Comparison of ENCODE assay signal across 20 cellular contexts in genomic region chr5:146521403-146522106, GRCh38. TPM values are rescaled to one million over a fixed set of nuclear protein-coding genes. Genes with fewer than 3 reads are reported as not detected.
A peak's percentile ranks its signal among the peaks of the same experiment; 100 is the strongest.
DNase-seq lines count a peak whose midpoint lies in the region; ATAC-seq lines count a peak whose summit lies in the region.
"Had no signal": no experiment of that assay in that cellular context is flagged by ENCODE, and none has a peak within 500 bp of the region (broad histone marks: within the 10 kb centered on the region; RNA-seq: fewer than 3 reads in every experiment).

No MANE protein-coding gene starts in this region.

- no peak overlapping the region for H2BK15ac ChIP-seq in mesenchymal stem cell (ENCODE audit: low read depth, poor library complexity, severe bottlenecking)

- no peaks in the 10 kb centered on the region for H3K9me3 Mint-ChIP-seq in stimulated activated effector memory CD8-positive, alpha-beta T cell treated with anti-CD3 and anti-CD28 coated beads, Interleukin-12 subunit alpha, Interleukin-12 subunit beta, amount 100 ng/mL, for 72 hours
- H3K9me3 Mint-ChIP-seq: CD14-positive monocyte; H9; T-helper 1 cell treated with Interleukin-12 subunit alpha and Interleukin-12 subunit beta and Interleukin-4 antibody, amounts not matched to agents 30 μg/mL and 1 μg/mL, for 36 hours had no signal

- 86% methylated on average over 7 of the region's 8 CpGs for WGBS in mesenchymal stem cell

- no peak overlapping the region for H2AFZ ChIP-seq in mesenchymal stem cell (ENCODE audit: low read depth, low read length)

- H3K4me2 ChIP-seq in mesenchymal stem cell (ENCODE audit: low read length, poor library complexity, severe bottlenecking) = no peak overlapping the region

- no peak overlapping the region for H2BK12ac ChIP-seq in mesenchymal stem cell (ENCODE audit: low read length in 2 of 2)

- no peaks in the 10 kb centered on the region for H3K27me3 ChIP-seq in mesenchymal stem cell (ENCODE audit: control insufficient read depth in 1 of 2, insufficient read depth in 1 of 2, low read length in 2 of 2)
- H3K27me3 ChIP-seq: Peyer's patch had no signal

- no peak overlapping the region for H4K8ac ChIP-seq in mesenchymal stem cell (ENCODE audit: low read length)

- H2BK120ac ChIP-seq in mesenchymal stem cell (ENCODE audit: low read depth, low read length) = no peak overlapping the region

- H3K27me3 Mint-ChIP-seq in T-helper 17 cell = peaks cover 23% of the 10 kb centered on the region

- no peak overlapping the region for H3K27ac Mint-ChIP-seq in stimulated activated effector memory CD8-positive, alpha-beta T cell treated with anti-CD3 and anti-CD28 coated beads, Interleukin-12 subunit alpha, Interleukin-12 subunit beta, amount 100 ng/mL, for 72 hours
- no peak overlapping the region for H3K27ac Mint-ChIP-seq in T-helper 17 cell
- H3K27ac Mint-ChIP-seq: CD14-positive monocyte; H9; T-helper 1 cell treated with Interleukin-12 subunit alpha and Interleukin-12 subunit beta and Interleukin-4 antibody, amounts not matched to agents 30 μg/mL and 1 μg/mL, for 36 hours had no signal

- no peak overlapping the region for H3K4me3 Mint-ChIP-seq in stimulated activated effector memory CD8-positive, alpha-beta T cell treated with anti-CD3 and anti-CD28 coated beads, Interleukin-12 subunit alpha, Interleukin-12 subunit beta, amount 100 ng/mL, for 72 hours
- H3K4me3 Mint-ChIP-seq in T-helper 17 cell = no peak overlapping the region
- H3K4me3 Mint-ChIP-seq: CD14-positive monocyte; H9; T-helper 1 cell treated with Interleukin-12 subunit alpha and Interleukin-12 subunit beta and Interleukin-4 antibody, amounts not matched to agents 30 μg/mL and 1 μg/mL, for 36 hours had no signal

- peak; percentile 16 for ATAC-seq in stimulated activated effector memory CD8-positive, alpha-beta T cell treated with anti-CD3 and anti-CD28 coated beads, Interleukin-12 subunit alpha, Interleukin-12 subunit beta, amount 100 ng/mL, for 72 hours
- ATAC-seq in T-helper 17 cell = no peak

- no peak overlapping the region for H3K23ac ChIP-seq in mesenchymal stem cell (ENCODE audit: low read length in 2 of 2)

- H3K4me3 ChIP-seq in mesenchymal stem cell (ENCODE audit: insufficient read depth in 1 of 2, low read depth in 1 of 2, low read length in 2 of 2) = no peak overlapping the region
- H3K4me3 ChIP-seq: Peyer's patch had no signal

- no peak overlapping the region for H2AK5ac ChIP-seq in mesenchymal stem cell (ENCODE audit: low read length, severe bottlenecking)

- H3K36me3 ChIP-seq in mesenchymal stem cell (ENCODE audit: control insufficient read depth in 1 of 2, insufficient read depth in 2 of 2, low read depth in 1 of 2, low read length in 2 of 2) = no peaks in the 10 kb centered on the region
- H3K36me3 ChIP-seq: Peyer's patch had no signal

- H3K9ac ChIP-seq in mesenchymal stem cell (ENCODE audit: low read length) = no peak overlapping the region

- no peak overlapping the region for H2BK5ac ChIP-seq in mesenchymal stem cell (ENCODE audit: low read depth, low read length, poor library complexity, severe bottlenecking)

- H3K36me3 Mint-ChIP-seq in stimulated activated effector memory CD8-positive, alpha-beta T cell treated with anti-CD3 and anti-CD28 coated beads, Interleukin-12 subunit alpha, Interleukin-12 subunit beta, amount 100 ng/mL, for 72 hours = no peaks in the 10 kb centered on the region
- no peaks in the 10 kb centered on the region for H3K36me3 Mint-ChIP-seq in T-helper 17 cell (ENCODE audit: low read depth)
- H3K36me3 Mint-ChIP-seq: CD14-positive monocyte had no signal

- DNase-seq in NCI-H510A treated with DMSO at 0.1 percent for 48 hours (lab: John Stamatoyannopoulos, UW) (peak; percentile 24), NCI-H510A (lab: John Stamatoyannopoulos, UW) (no peak), NCI-H1092 treated with DMSO at 0.1 percent for 48 hours (lab: John Stamatoyannopoulos, UW) (peak; percentile 28), SHP77 treated with DMSO at 0.1 percent for 48 hours (lab: John Stamatoyannopoulos, UW) (peak; percentile 65), D341Med (ENCODE audit: low spot score) (no peak), mesenchymal stem cell (no peak), T-helper 17 cell (no peak)
- DNase-seq in stimulated activated effector memory CD8-positive, alpha-beta T cell treated with anti-CD3 and anti-CD28 coated beads, Interleukin-12 subunit alpha, Interleukin-12 subunit beta, amount 100 ng/mL, for 72 hours (ENCODE audit: low spot score in 2 of 2) = no peak
- DNase-seq: AML-193, COR-L47, H9, NCI-H1436, NCI-H2081, NCI-H446, NCI-H82, Peyer's patch, SIG-M5 had no signal

- H3K79me1 ChIP-seq in mesenchymal stem cell (replicated peaks; ENCODE audit: low read length, poor library complexity, severe bottlenecking) = no peaks in the 10 kb centered on the region

- H3K18ac ChIP-seq in mesenchymal stem cell (ENCODE audit: low read depth in 1 of 2, low read length in 2 of 2) = no peak overlapping the region

- peaks cover 7% of the 10 kb centered on the region for H3K4me1 Mint-ChIP-seq in stimulated activated effector memory CD8-positive, alpha-beta T cell treated with anti-CD3 and anti-CD28 coated beads, Interleukin-12 subunit alpha, Interleukin-12 subunit beta, amount 100 ng/mL, for 72 hours
- peaks cover 2% of the 10 kb centered on the region for H3K4me1 Mint-ChIP-seq in T-helper 17 cell

- H3K4me1 ChIP-seq in mesenchymal stem cell (ENCODE audit: control insufficient read depth, insufficient read depth, low read depth, low read length) = no peaks in the 10 kb centered on the region
- H3K4me1 ChIP-seq: Peyer's patch had no signal

- H3K9me3 ChIP-seq in mesenchymal stem cell (ENCODE audit: control insufficient read depth, low read length) = no peaks in the 10 kb centered on the region
- H3K9me3 ChIP-seq in T-helper 17 cell (ENCODE audit: control insufficient read depth, low read length, poor library complexity, severe bottlenecking) = no peaks in the 10 kb centered on the region
- H3K9me3 ChIP-seq: Peyer's patch had no signal

- H3K4ac ChIP-seq in mesenchymal stem cell (ENCODE audit: low read depth in 1 of 2, low read length in 2 of 2) = no peak overlapping the region

- no peak overlapping the region for H3K27ac ChIP-seq in mesenchymal stem cell (ENCODE audit: low read length, poor library complexity, severe bottlenecking)
- H3K27ac ChIP-seq: Peyer's patch had no signal

- H4K91ac ChIP-seq in mesenchymal stem cell (ENCODE audit: low read length) = no peak overlapping the region

- H3K14ac ChIP-seq in mesenchymal stem cell (ENCODE audit: low read length in 2 of 2) = no peak overlapping the region

RNA-seq across cellular contexts. Expression of gene GPR151, which starts 5.6 kb away (rescaled TPM):
- polyA plus RNA-seq in mesenchymal stem cell (2013, experiment 1 of 2) = not detected
- polyA plus RNA-seq in mesenchymal stem cell (2013, experiment 2 of 2) = not detected
- total RNA-seq in T-helper 17 cell = not detected
- total RNA-seq: H9, HT-29, Peyer's patch had no signal
- polyA plus RNA-seq: CD14-positive monocyte had no signal

Comparison
In these comparisons a context has a peak if more than half of its experiments do, and no peak if none do; other contexts are left out.
1. DNase-seq: peak in NCI-H510A treated with DMSO at 0.1 percent for 48 hours (single experiment), NCI-H1092 treated with DMSO at 0.1 percent for 48 hours (single experiment) and SHP77 treated with DMSO at 0.1 percent for 48 hours (single experiment); none in NCI-H510A (single experiment), stimulated activated effector memory CD8-positive, alpha-beta T cell treated with anti-CD3 and anti-CD28 coated beads, Interleukin-12 subunit alpha, Interleukin-12 subunit beta, amount 100 ng/mL, for 72 hours (0 of 2), D341Med (single experiment), mesenchymal stem cell (single experiment) and T-helper 17 cell (0 of 3).